Comparison of ENCODE assay signal across 8 cellular contexts in genomic region chr1:197775282-197776262, GRCh38. TPM values are rescaled to one million over a fixed set of nuclear protein-coding genes. Genes with fewer than 3 reads are reported as not detected.
DNase-seq lines count a peak whose midpoint lies in the region; ATAC-seq lines count a peak whose summit lies in the region.

TSS of gene DENND1B (minus strand) at chr1:197775480. CDS start at chr1:197775155, 325 bp downstream.

- DNase-seq in NCI-H1092 treated with DMSO at 0.1 percent for 48 hours (lab: John Stamatoyannopoulos, UW) (peak; percentile 21), NCI-H1092 (lab: John Stamatoyannopoulos, UW) (no peak), NCI-H2196 (lab: John Stamatoyannopoulos, UW; ENCODE audit: unreplicated experiment) (peak; percentile 51), cerebellar cortex (ENCODE audit: low spot score) (peak; percentile 34), left lobe of liver (ENCODE audit: low spot score) (peak; percentile 85)
- peak; percentile 80 for DNase-seq in activated CD4-positive, CD25-positive, alpha-beta regulatory T cell treated with anti-CD3 and anti-CD28 coated beads, Interleukin-2, amount 50 U/mL, for 72 hours
- DNase-seq in stimulated activated CD4-positive, alpha-beta T cell treated with anti-CD3 and anti-CD28 coated beads, Interleukin-2, amount 100 ng/mL, for 48 hours, result peak; percentile 67 to 69

- peak; percentile 62 for ATAC-seq in HG02943 (IDR thresholded peaks at IDR 0.05; ENCODE audit: low read depth, unreplicated experiment)
- ATAC-seq in left lobe of liver, result peak; percentile 74

RNA-seq across cellular contexts. Expression of gene DENND1B, which starts in this region (rescaled TPM):
- total RNA-seq in left lobe of liver, result 9.5 TPM
